In the genomic region with DNA sequence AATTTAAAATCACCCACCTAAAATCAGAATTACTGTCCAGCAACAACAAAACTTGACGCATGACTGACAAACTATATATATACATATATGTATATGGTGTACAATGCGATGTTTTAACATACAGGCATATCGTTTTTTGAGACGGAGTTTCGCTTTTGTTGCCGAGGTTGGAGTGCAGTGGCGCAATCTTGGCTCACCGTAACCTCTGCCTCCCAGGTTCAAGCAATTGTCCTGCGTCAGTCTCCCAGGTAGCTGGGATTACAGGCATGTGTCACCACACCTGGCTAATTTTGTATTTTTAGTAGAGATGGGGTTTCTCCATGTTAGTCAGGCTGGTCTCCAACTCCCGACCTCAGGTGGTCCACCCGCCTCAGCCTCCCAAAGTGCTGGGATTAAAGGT, we compare ENCODE assay signal across 10 cellular contexts. TPM values are rescaled to one million over a fixed set of nuclear protein-coding genes. Genes with fewer than 3 reads are reported as not detected.
"Had no signal": no experiment of that assay in that cellular context is flagged by ENCODE, and none has a peak within 500 bp of the region (broad histone marks: within the 10 kb centered on the region; RNA-seq: fewer than 3 reads in every experiment).

No MANE protein-coding gene starts in this region.

RNA-seq across cellular contexts. Expression of a gene that starts 16.1 kb away (rescaled TPM):
- total RNA-seq: OCI-LY7, PC-3, PC-9, Right ventricle myocardium inferior, Right ventricle myocardium superior, RPMI7951, SJCRH30, SJSA1, SK-MEL-5 had no signal
- polyA plus RNA-seq: SK-N-SH had no signal
